In genomic region chr18:50429207-50429948, GRCh38 we compare ENCODE assay signal across 9 cellular contexts. TPM values are rescaled to one million over a fixed set of nuclear protein-coding genes. Genes with fewer than 3 reads are reported as not detected.
A peak's percentile ranks its signal among the peaks of the same experiment; 100 is the strongest.
DNase-seq lines count a peak whose midpoint lies in the region; ATAC-seq, FAIRE-seq and TF ChIP-seq lines count a peak whose summit lies in the region.
"Had no signal": no experiment of that assay in that cellular context is flagged by ENCODE, and none has a peak within 500 bp of the region (broad histone marks: within the 10 kb centered on the region; RNA-seq: fewer than 3 reads in every experiment).

No MANE protein-coding gene starts in this region.

- DNase-seq in AG10803 (ENCODE audit: low read depth) (peak; percentile 9), GM12891 (ENCODE audit: insufficient read length, low spot score) (no peak), NCI-H460 (ENCODE audit: extremely low read depth, low read depth) (peak; percentile 5), dermis blood vessel endothelial cell (peak; percentile 41), neural progenitor cell (ENCODE audit: low spot score) (peak; percentile 58), uterus (no peak)
- DNase-seq in activated naive CD4-positive, alpha-beta T cell treated with Interleukin-2 at 50 U/mL for 16 hours: no peak

- H3K4me1 ChIP-seq in neural progenitor cell: no peaks in the 10 kb centered on the region
- H3K4me1 ChIP-seq in uterus: no peaks in the 10 kb centered on the region

- no peak overlapping the region for H3K9ac ChIP-seq in neural progenitor cell

- no peak overlapping the region for H3K27ac Mint-ChIP-seq in neural progenitor cell

- H3K36me3 ChIP-seq in neural progenitor cell: no peaks in the 10 kb centered on the region
- H3K36me3 ChIP-seq in uterus: no peaks in the 10 kb centered on the region

- no peaks in the 10 kb centered on the region for H3K9me3 ChIP-seq in neural progenitor cell (ENCODE audit: low read depth)
- no peaks in the 10 kb centered on the region for H3K9me3 ChIP-seq in uterus

- no peaks in the 10 kb centered on the region for H3F3A ChIP-seq in neural progenitor cell (ENCODE audit: low read depth)

- no peak overlapping the region for H3K4me3 Mint-ChIP-seq in neural progenitor cell
- H3K4me3 Mint-ChIP-seq: central memory CD8-positive, alpha-beta T cell had no signal

- H3K27me3 ChIP-seq in neural progenitor cell: no peaks in the 10 kb centered on the region
- H3K27me3 ChIP-seq in uterus: no peaks in the 10 kb centered on the region

- peaks cover 3% of the 10 kb centered on the region for H3K36me3 Mint-ChIP-seq in neural progenitor cell

- no peaks in the 10 kb centered on the region for H3K4me1 Mint-ChIP-seq in neural progenitor cell
- H3K4me1 Mint-ChIP-seq: central memory CD8-positive, alpha-beta T cell had no signal

- no peak overlapping the region for H3K4me3 ChIP-seq in AG10803 (ENCODE audit: low read length)
- H3K4me3 ChIP-seq in neural progenitor cell: no peak overlapping the region
- H3K4me3 ChIP-seq in uterus: no peak overlapping the region

- H3K27me3 Mint-ChIP-seq in neural progenitor cell (ENCODE audit: insufficient read depth, low read depth): peaks cover 2% of the 10 kb centered on the region

- intact Hi-C loops in uterus (cut with DNase I; ENCODE audit: low total_unique reads): no loop called here

- ATAC-seq in GM21423 (IDR thresholded peaks at IDR 0.05; ENCODE audit: unreplicated experiment): no peak

- peaks cover 14% of the 10 kb centered on the region for H3K9me3 Mint-ChIP-seq in neural progenitor cell
- H3K9me3 Mint-ChIP-seq: central memory CD8-positive, alpha-beta T cell had no signal

- H3K27ac ChIP-seq in neural progenitor cell (no peak overlapping the region), uterus (no peak overlapping the region)

- H4K20me1 ChIP-seq in neural progenitor cell (ENCODE audit: low read depth): no peaks in the 10 kb centered on the region

- no peak overlapping the region for H2AFZ ChIP-seq in neural progenitor cell (replicated peaks)

- TF ChIP-seq CTCF in AG10803 (conservative IDR thresholded peaks at IDR 0.05; ENCODE audit: low read length) (peak; percentile 57), neural progenitor cell (IDR thresholded peaks at IDR 0.05) (peak; percentile 73), uterus (IDR thresholded peaks at IDR 0.05) (peak in 2 of 4 experiments; percentile 21 to 22)

- no peaks in the 10 kb centered on the region for H3K79me2 ChIP-seq in neural progenitor cell (ENCODE audit: low read depth)

- FAIRE-seq in GM12891 (lab: Jason Lieb, UNC): peak; percentile 55

- TF ChIP-seq POLR2A in GM12891 (IDR thresholded peaks at IDR 0.05; ENCODE audit: low read depth, low read length): no peak
- TF ChIP-seq POLR2A in uterus (IDR thresholded peaks at IDR 0.05): no peak

- H3K4me2 ChIP-seq in neural progenitor cell: no peak overlapping the region

TF ChIP-seq in GM12891, 5 proteins besides CTCF, POLR2A, EP300 and RAD21:
- no peak for TF ChIP-seq POU2F2 (IDR thresholded peaks at IDR 0.05; ENCODE audit: low read depth, low read length)
- TF ChIP-seq POLR2AphosphoS5 (IDR thresholded peaks at IDR 0.05; ENCODE audit: low read depth, low read length): no peak
- no peak for TF ChIP-seq SPI1 (IDR thresholded peaks at IDR 0.05; ENCODE audit: low read depth, low read length)
- no peak for TF ChIP-seq TAF1 (IDR thresholded peaks at IDR 0.05; ENCODE audit: low read depth, low read length)
- no peak for TF ChIP-seq PAX5 (IDR thresholded peaks at IDR 0.05; ENCODE audit: insufficient read depth, low read length, severe bottlenecking)

RNA-seq across cellular contexts. Expression of gene SKA1, which starts 54.5 kb away (rescaled TPM):
- polyA plus RNA-seq in GM12891 (2012; ENCODE audit: low read depth, missing spikeins): 7.5 TPM
- total RNA-seq in NCI-H460 (2014; rRNA removed; shearing (Covaris generic)): 58.7 and 60.9 TPM in 2 replicates
- 20.1 and 30.6 TPM in 2 replicates for polyA plus RNA-seq in NCI-H460 (2014; cell fraction: nucleus; rRNA removed)
- total RNA-seq in dermis blood vessel endothelial cell (4.6 and 18.0 TPM in 2 replicates), neural progenitor cell (ENCODE audit: low replicate concordance) (31.4 and 57.2 TPM in 2 replicates), uterus (1 to 10 TPM in 1 of 4 donors, under 1 TPM in 1, not detected in 2; 0.73 to 5.5 TPM)

Comparison
In these comparisons a context has a peak if more than half of its experiments do, and no peak if none do; other contexts are left out.
1. DNase-seq: peak in AG10803 (single experiment), NCI-H460 (single experiment), dermis blood vessel endothelial cell (single experiment) and neural progenitor cell (single experiment); none in GM12891 (single experiment), activated naive CD4-positive, alpha-beta T cell treated with Interleukin-2 at 50 U/mL for 16 hours (single experiment) and uterus (0 of 2).